1 cellular context compared by ENCODE assay signal in genomic region chr16:2603165-2604015, GRCh38.
A peak's percentile ranks its signal among the peaks of the same experiment; 100 is the strongest.
TF ChIP-seq lines count a peak whose summit lies in the region.

No MANE protein-coding gene starts in this region.

TF ChIP-seq in HEK293, 187 proteins besides CTCF, POLR2A, EP300 and RAD21 (continued from another document and continues in another):
- no peak for TF ChIP-seq SCRT1 (tag by site-specific recombination; IDR thresholded peaks at IDR 0.05; ENCODE audit: borderline replicate concordance)
- TF ChIP-seq ZNF670 (tag by site-specific recombination; IDR thresholded peaks at IDR 0.05; ENCODE audit: low read depth), result no peak
- peak; percentile 97 for TF ChIP-seq ZSCAN30 (tag by site-specific recombination; IDR thresholded peaks at IDR 0.05)
- TF ChIP-seq GLI2 (tag by site-specific recombination; IDR thresholded peaks at IDR 0.05; ENCODE audit: borderline replicate concordance, low read depth), result no peak
- TF ChIP-seq ZNF664 (tag by site-specific recombination; IDR thresholded peaks at IDR 0.05), result peak; percentile 74
- TF ChIP-seq KLF16 (tag by site-specific recombination; IDR thresholded peaks at IDR 0.05), result peak; percentile 100
- no peak for TF ChIP-seq ZNF585B (tag by site-specific recombination; IDR thresholded peaks at IDR 0.05)
- TF ChIP-seq ZNF658 (tag by site-specific recombination; IDR thresholded peaks at IDR 0.05), result no peak
- TF ChIP-seq SP2 (tag by site-specific recombination; IDR thresholded peaks at IDR 0.05), result peak; percentile 97
- no peak for TF ChIP-seq ZNF202 (tag by site-specific recombination; IDR thresholded peaks at IDR 0.05; ENCODE audit: borderline replicate concordance)
- peak; percentile 89 for TF ChIP-seq ZEB2 (tag by site-specific recombination; IDR thresholded peaks at IDR 0.05)
- TF ChIP-seq ZNF558 (tag by site-specific recombination; IDR thresholded peaks at IDR 0.05), result 0 out of 2 replicates have a peak, but pooled peaks have one; percentile 18
- TF ChIP-seq KLF8 (tag by site-specific recombination; IDR thresholded peaks at IDR 0.05), result peak; percentile 97
- TF ChIP-seq MYNN (tag by site-specific recombination; IDR thresholded peaks at IDR 0.05; ENCODE audit: borderline replicate concordance), result peak; percentile 95
- TF ChIP-seq ZFP41 (tag by site-specific recombination; IDR thresholded peaks at IDR 0.05; ENCODE audit: borderline replicate concordance), result no peak
- TF ChIP-seq, protein P1, sequence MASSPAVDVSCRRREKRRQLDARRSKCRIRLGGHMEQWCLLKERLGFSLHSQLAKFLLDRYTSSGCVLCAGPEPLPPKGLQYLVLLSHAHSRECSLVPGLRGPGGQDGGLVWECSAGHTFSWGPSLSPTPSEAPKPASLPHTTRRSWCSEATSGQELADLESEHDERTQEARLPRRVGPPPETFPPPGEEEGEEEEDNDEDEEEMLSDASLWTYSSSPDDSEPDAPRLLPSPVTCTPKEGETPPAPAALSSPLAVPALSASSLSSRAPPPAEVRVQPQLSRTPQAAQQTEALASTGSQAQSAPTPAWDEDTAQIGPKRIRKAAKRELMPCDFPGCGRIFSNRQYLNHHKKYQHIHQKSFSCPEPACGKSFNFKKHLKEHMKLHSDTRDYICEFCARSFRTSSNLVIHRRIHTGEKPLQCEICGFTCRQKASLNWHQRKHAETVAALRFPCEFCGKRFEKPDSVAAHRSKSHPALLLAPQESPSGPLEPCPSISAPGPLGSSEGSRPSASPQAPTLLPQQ (tag by site-specific recombination; IDR thresholded peaks at IDR 0.05), result peak; percentile 93
- TF ChIP-seq, protein P2, sequence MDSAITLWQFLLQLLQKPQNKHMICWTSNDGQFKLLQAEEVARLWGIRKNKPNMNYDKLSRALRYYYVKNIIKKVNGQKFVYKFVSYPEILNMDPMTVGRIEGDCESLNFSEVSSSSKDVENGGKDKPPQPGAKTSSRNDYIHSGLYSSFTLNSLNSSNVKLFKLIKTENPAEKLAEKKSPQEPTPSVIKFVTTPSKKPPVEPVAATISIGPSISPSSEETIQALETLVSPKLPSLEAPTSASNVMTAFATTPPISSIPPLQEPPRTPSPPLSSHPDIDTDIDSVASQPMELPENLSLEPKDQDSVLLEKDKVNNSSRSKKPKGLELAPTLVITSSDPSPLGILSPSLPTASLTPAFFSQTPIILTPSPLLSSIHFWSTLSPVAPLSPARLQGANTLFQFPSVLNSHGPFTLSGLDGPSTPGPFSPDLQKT (IDR thresholded peaks at IDR 0.05; ENCODE audit: borderline replicate concordance, low read depth, low read length), result no peak
- TF ChIP-seq ZNF366 (tag by site-specific recombination; conservative IDR thresholded peaks at IDR 0.05), result peak; percentile 63
- TF ChIP-seq ZNF677 (tag by site-specific recombination; IDR thresholded peaks at IDR 0.05), result no peak
- TF ChIP-seq ZNF596 (tag by site-specific recombination; IDR thresholded peaks at IDR 0.05), result no peak
- TF ChIP-seq ZNF830 (tag by site-specific recombination; IDR thresholded peaks at IDR 0.05; ENCODE audit: low read depth), result no peak
- no peak for TF ChIP-seq ZNF311 (tag by site-specific recombination; IDR thresholded peaks at IDR 0.05; ENCODE audit: borderline replicate concordance)
- TF ChIP-seq ZNF530 (tag by site-specific recombination; IDR thresholded peaks at IDR 0.05; ENCODE audit: low read depth), result no peak
- 0 out of 2 replicates have a peak, but pooled peaks have one; percentile 15 for TF ChIP-seq HOXD13 (CRISPR knock-in tag; IDR thresholded peaks at IDR 0.05; ENCODE audit: borderline replicate concordance)
- no peak for TF ChIP-seq ZNF549 (tag by site-specific recombination; IDR thresholded peaks at IDR 0.05)
- no peak for TF ChIP-seq ZNF16 (tag by site-specific recombination; IDR thresholded peaks at IDR 0.05; ENCODE audit: low read depth)
- TF ChIP-seq OVOL3 (tag by site-specific recombination; IDR thresholded peaks at IDR 0.05), result no peak
- no peak for TF ChIP-seq ZNF548 (tag by site-specific recombination; IDR thresholded peaks at IDR 0.05)
- TF ChIP-seq YY2 (tag by site-specific recombination; IDR thresholded peaks at IDR 0.05), result peak; percentile 93
- no peak for TF ChIP-seq ZNF26 (tag by site-specific recombination; IDR thresholded peaks at IDR 0.05)
- no peak for TF ChIP-seq ZNF791 (tag by site-specific recombination; IDR thresholded peaks at IDR 0.05)
- TF ChIP-seq EGR2 (tag by site-specific recombination; IDR thresholded peaks at IDR 0.05; ENCODE audit: low read depth), result peak; percentile 94
- peak; percentile 63 for TF ChIP-seq GFI1B (tag by site-specific recombination; IDR thresholded peaks at IDR 0.05)
- TF ChIP-seq BCL11B (tag by site-specific recombination; IDR thresholded peaks at IDR 0.05; ENCODE audit: low read depth), result peak; percentile 87
- TF ChIP-seq, protein P3, sequence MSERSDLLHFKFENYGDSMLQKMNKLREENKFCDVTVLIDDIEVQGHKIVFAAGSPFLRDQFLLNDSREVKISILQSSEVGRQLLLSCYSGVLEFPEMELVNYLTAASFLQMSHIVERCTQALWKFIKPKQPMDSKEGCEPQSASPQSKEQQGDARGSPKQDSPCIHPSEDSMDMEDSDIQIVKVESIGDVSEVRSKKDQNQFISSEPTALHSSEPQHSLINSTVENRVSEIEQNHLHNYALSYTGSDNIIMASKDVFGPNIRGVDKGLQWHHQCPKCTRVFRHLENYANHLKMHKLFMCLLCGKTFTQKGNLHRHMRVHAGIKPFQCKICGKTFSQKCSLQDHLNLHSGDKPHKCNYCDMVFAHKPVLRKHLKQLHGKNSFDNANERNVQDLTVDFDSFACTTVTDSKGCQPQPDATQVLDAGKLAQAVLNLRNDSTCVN (tag by site-specific recombination; optimal IDR thresholded peaks at IDR 0.05), result peak; percentile 44
- TF ChIP-seq ZSCAN18 (tag by site-specific recombination; IDR thresholded peaks at IDR 0.05), result 0 out of 2 replicates have a peak, but pooled peaks have one; percentile 28
- peak; percentile 44; the same call in 1 of the 2 replicates for TF ChIP-seq ZNF623 (tag by site-specific recombination; IDR thresholded peaks at IDR 0.05)
- TF ChIP-seq ZSCAN16 (tag by site-specific recombination; IDR thresholded peaks at IDR 0.05), result 0 out of 2 replicates have a peak, but pooled peaks have one; percentile 48
- peak; percentile 87 for TF ChIP-seq ZNF184 (tag by site-specific recombination; IDR thresholded peaks at IDR 0.05)
- TF ChIP-seq ZNF292 (tag by site-specific recombination; IDR thresholded peaks at IDR 0.05; ENCODE audit: borderline replicate concordance, low read depth), result no peak
- no peak for TF ChIP-seq ZNF423 (tag by site-specific recombination; IDR thresholded peaks at IDR 0.05)
- peak; percentile 93 for TF ChIP-seq ZBTB8A (tag by site-specific recombination; IDR thresholded peaks at IDR 0.05)
- no peak for TF ChIP-seq ZNF132 (tag by site-specific recombination; IDR thresholded peaks at IDR 0.05; ENCODE audit: borderline replicate concordance)
- no peak for TF ChIP-seq OSR2 (tag by site-specific recombination; IDR thresholded peaks at IDR 0.05)
- peak; percentile 94 for TF ChIP-seq SP7 (tag by site-specific recombination; IDR thresholded peaks at IDR 0.05)
- TF ChIP-seq REPIN1 (tag by site-specific recombination; IDR thresholded peaks at IDR 0.05; ENCODE audit: low read depth), result no peak
- peak; percentile 78 for TF ChIP-seq ZNF394 (tag by site-specific recombination; IDR thresholded peaks at IDR 0.05; ENCODE audit: borderline replicate concordance)
- peak; percentile 93 for TF ChIP-seq ZNF335 (tag by site-specific recombination; conservative IDR thresholded peaks at IDR 0.05)
- TF ChIP-seq ZNF155 (tag by site-specific recombination; IDR thresholded peaks at IDR 0.05), result no peak
- no peak for TF ChIP-seq SALL2 (tag by site-specific recombination; IDR thresholded peaks at IDR 0.05; ENCODE audit: borderline replicate concordance)
- no peak for TF ChIP-seq ZNF510 (tag by site-specific recombination; IDR thresholded peaks at IDR 0.05; ENCODE audit: insufficient replicate concordance)
- peak; percentile 66 for TF ChIP-seq ZBTB20 (tag by site-specific recombination; IDR thresholded peaks at IDR 0.05)
- TF ChIP-seq ZNF398 (tag by site-specific recombination; IDR thresholded peaks at IDR 0.05), result peak; percentile 30; the same call in 1 of the 2 replicates
- TF ChIP-seq MZF1 (tag by site-specific recombination; IDR thresholded peaks at IDR 0.05; ENCODE audit: borderline replicate concordance), result peak; percentile 61; the same call in 1 of the 2 replicates
- peak; percentile 93 for TF ChIP-seq ZFP69B (tag by site-specific recombination; IDR thresholded peaks at IDR 0.05)
- TF ChIP-seq ZNF169 (tag by site-specific recombination; IDR thresholded peaks at IDR 0.05), result no peak
- TF ChIP-seq SP3 (tag by site-specific recombination; IDR thresholded peaks at IDR 0.05), result peak; percentile 97
- TF ChIP-seq ZNF785 (tag by site-specific recombination; IDR thresholded peaks at IDR 0.05), result no peak; the same call in 1 of the 2 replicates
- no peak for TF ChIP-seq ZNF416 (tag by site-specific recombination; IDR thresholded peaks at IDR 0.05)
- TF ChIP-seq ZNF23 (tag by site-specific recombination; IDR thresholded peaks at IDR 0.05; ENCODE audit: borderline replicate concordance), result no peak
- TF ChIP-seq ATF2 (tag by site-specific recombination; IDR thresholded peaks at IDR 0.05; ENCODE audit: low read depth), result no peak
- peak; percentile 83 for TF ChIP-seq ZBTB7A (tag by site-specific recombination; IDR thresholded peaks at IDR 0.05; ENCODE audit: low read depth)
- peak; percentile 94 for TF ChIP-seq ZNF501 (tag by site-specific recombination; IDR thresholded peaks at IDR 0.05)
- TF ChIP-seq ZNF768 (tag by site-specific recombination; IDR thresholded peaks at IDR 0.05), result no peak
- TF ChIP-seq ZNF48 (tag by site-specific recombination; IDR thresholded peaks at IDR 0.05), result no peak
- TF ChIP-seq ZNF302 (tag by site-specific recombination; IDR thresholded peaks at IDR 0.05; ENCODE audit: low read depth), result no peak
- TF ChIP-seq, protein P4, sequence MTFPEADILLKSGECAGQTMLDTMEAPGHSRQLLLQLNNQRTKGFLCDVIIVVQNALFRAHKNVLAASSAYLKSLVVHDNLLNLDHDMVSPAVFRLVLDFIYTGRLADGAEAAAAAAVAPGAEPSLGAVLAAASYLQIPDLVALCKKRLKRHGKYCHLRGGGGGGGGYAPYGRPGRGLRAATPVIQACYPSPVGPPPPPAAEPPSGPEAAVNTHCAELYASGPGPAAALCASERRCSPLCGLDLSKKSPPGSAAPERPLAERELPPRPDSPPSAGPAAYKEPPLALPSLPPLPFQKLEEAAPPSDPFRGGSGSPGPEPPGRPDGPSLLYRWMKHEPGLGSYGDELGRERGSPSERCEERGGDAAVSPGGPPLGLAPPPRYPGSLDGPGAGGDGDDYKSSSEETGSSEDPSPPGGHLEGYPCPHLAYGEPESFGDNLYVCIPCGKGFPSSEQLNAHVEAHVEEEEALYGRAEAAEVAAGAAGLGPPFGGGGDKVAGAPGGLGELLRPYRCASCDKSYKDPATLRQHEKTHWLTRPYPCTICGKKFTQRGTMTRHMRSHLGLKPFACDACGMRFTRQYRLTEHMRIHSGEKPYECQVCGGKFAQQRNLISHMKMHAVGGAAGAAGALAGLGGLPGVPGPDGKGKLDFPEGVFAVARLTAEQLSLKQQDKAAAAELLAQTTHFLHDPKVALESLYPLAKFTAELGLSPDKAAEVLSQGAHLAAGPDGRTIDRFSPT (tag by site-specific recombination; IDR thresholded peaks at IDR 0.05), result peak; percentile 95
